In genomic region chr13:52070929-52071523, GRCh38 we compare ENCODE assay signal across 11 cellular contexts. TPM values are rescaled to one million over a fixed set of nuclear protein-coding genes. Genes with fewer than 3 reads are reported as not detected.
DNase-seq lines count a peak whose midpoint lies in the region; ATAC-seq and TF ChIP-seq lines count a peak whose summit lies in the region.
"Had no signal": no experiment of that assay in that cellular context is flagged by ENCODE, and none has a peak within 500 bp of the region (broad histone marks: within the 10 kb centered on the region; RNA-seq: fewer than 3 reads in every experiment).

No MANE protein-coding gene starts in this region.

- in situ Hi-C loops in GM13976 (cut with MboI; ENCODE audit: low sequenced_read_pairs, unreplicated experiment): no loop called here

- H3K9me3 Mint-ChIP-seq in GM23338: peaks cover 68% of the 10 kb centered on the region

- no peak overlapping the region for H3K4me2 ChIP-seq in GM23338

- no peak overlapping the region for H2AFZ ChIP-seq in GM23338

- H3K27me3 ChIP-seq in GM23338 (ENCODE audit: insufficient read depth): no peaks in the 10 kb centered on the region

- H3K4me1 Mint-ChIP-seq in GM23338: no peaks in the 10 kb centered on the region
- H3K4me1 Mint-ChIP-seq: naive B cell had no signal

- no peaks in the 10 kb centered on the region for H3F3A ChIP-seq in GM23338 (replicated peaks; ENCODE audit: low read depth)

- H3K27ac ChIP-seq in GM23338 (ENCODE audit: low read depth): no peak overlapping the region

- H3K4me3 ChIP-seq in fibroblast of pulmonary artery (replicated peaks; ENCODE audit: low read depth, low read length) (no peak overlapping the region), GM23338 (no peak overlapping the region)

- no peaks in the 10 kb centered on the region for H3K27me3 Mint-ChIP-seq in GM23338 (ENCODE audit: insufficient read depth, low read depth, poor library complexity)

- H3K4me3 Mint-ChIP-seq in GM23338: no peak overlapping the region
- H3K4me3 Mint-ChIP-seq: naive B cell; stimulated activated naive CD8-positive, alpha-beta T cell treated with anti-CD3 and anti-CD28 coated beads, Interleukin-15, Interleukin-2, amounts not matched to agents 100 ng/mL and 50 ng/mL, for 24 hours had no signal

- DNase-seq in AG09319 (ENCODE audit: extremely low read depth, low read depth): no peak
- peak; percentile 30 for DNase-seq in GM13976 (ENCODE audit: low spot score)
- peak; percentile 58 for DNase-seq in fibroblast of pulmonary artery (ENCODE audit: low read depth)
- DNase-seq in activated gamma-delta T cell (lab: John Stamatoyannopoulos, UW): no peak
- DNase-seq in GM23338 (ENCODE audit: low spot score): no peak
- DNase-seq: naive B cell, NCI-H1105 had no signal

- peak; percentile 69 for ATAC-seq in SK-N-SH treated with all-trans-retinoic acid at 6 μM for 48 hours
- no peak for ATAC-seq in GM23338
- ATAC-seq in HG03097 (IDR thresholded peaks at IDR 0.05; ENCODE audit: low FRiP score, unreplicated experiment): no peak
- ATAC-seq in HG03139 (IDR thresholded peaks at IDR 0.05; ENCODE audit: unreplicated experiment): no peak

- TF ChIP-seq CTCF in AG09319 (IDR thresholded peaks at IDR 0.05; ENCODE audit: low read depth, low read length) (peak; percentile 8; the same call in 1 of the 2 replicates), GM13976 (IDR thresholded peaks at IDR 0.05; ENCODE audit: borderline replicate concordance, control extremely low read depth, extremely low read depth, insufficient read depth, missing control alignments) (no peak), fibroblast of pulmonary artery (IDR thresholded peaks at IDR 0.05; ENCODE audit: low read length, missing control alignments) (peak; percentile 43), GM23338 (conservative IDR thresholded peaks at IDR 0.05; ENCODE audit: low read depth in 2 of 2) (peak in 1 of 2 experiments; percentile 17; a peak in 1 of 4 replicates)

- H3K36me3 Mint-ChIP-seq in GM23338 (ENCODE audit: low read depth): peaks cover 40% of the 10 kb centered on the region

- H3K36me3 ChIP-seq in GM23338 (ENCODE audit: insufficient read depth): 0 out of 2 replicates have a peak, but pooled peaks cover 4% of the 10 kb centered on the region

- no peaks in the 10 kb centered on the region for H4K20me1 ChIP-seq in GM23338 (replicated peaks; ENCODE audit: insufficient read depth)

- H3K9me2 ChIP-seq in GM23338 (ENCODE audit: insufficient read depth): no peaks in the 10 kb centered on the region

- H3K4me1 ChIP-seq in GM23338 (ENCODE audit: insufficient read depth): no peaks in the 10 kb centered on the region

- H3K27ac Mint-ChIP-seq in GM23338: no peak overlapping the region
- H3K27ac Mint-ChIP-seq: naive B cell; stimulated activated naive CD8-positive, alpha-beta T cell treated with anti-CD3 and anti-CD28 coated beads, Interleukin-15, Interleukin-2, amounts not matched to agents 100 ng/mL and 50 ng/mL, for 24 hours had no signal

- no peaks in the 10 kb centered on the region for H3K79me2 ChIP-seq in GM23338 (replicated peaks; ENCODE audit: insufficient read depth)

TF ChIP-seq in SK-N-SH treated with all-trans-retinoic acid at 6 μM for 48 hours, 23 proteins besides CTCF, POLR2A, EP300 and RAD21 (continues in another document):
- TF ChIP-seq CSRNP3 (CRISPR knock-in tag; IDR thresholded peaks at IDR 0.05) (no peak), RARB (CRISPR knock-in tag; IDR thresholded peaks at IDR 0.05) (no peak), ISL1 (CRISPR knock-in tag; IDR thresholded peaks at IDR 0.05) (no peak), ZNF8 (CRISPR knock-in tag; IDR thresholded peaks at IDR 0.05) (no peak), CSDC2 (CRISPR knock-in tag; IDR thresholded peaks at IDR 0.05) (no peak), TCF4 (CRISPR knock-in tag; IDR thresholded peaks at IDR 0.05; ENCODE audit: borderline replicate concordance) (no peak), ZFP30 (CRISPR knock-in tag; IDR thresholded peaks at IDR 0.05) (no peak), ESRRG (CRISPR knock-in tag; IDR thresholded peaks at IDR 0.05) (no peak), BACH2 (CRISPR knock-in tag; IDR thresholded peaks at IDR 0.05; ENCODE audit: borderline replicate concordance) (no peak), POU6F1 (CRISPR knock-in tag; IDR thresholded peaks at IDR 0.05; ENCODE audit: borderline replicate concordance, low read depth) (no peak), PPARA (CRISPR knock-in tag; IDR thresholded peaks at IDR 0.05; ENCODE audit: borderline replicate concordance) (no peak)

TF ChIP-seq in GM23338, 12 proteins besides CTCF, POLR2A, EP300 and RAD21:
- no peak for TF ChIP-seq ZNF114 (CRISPR knock-in tag; IDR thresholded peaks at IDR 0.05)
- TF ChIP-seq CREB1 (CRISPR knock-in tag; IDR thresholded peaks at IDR 0.05; ENCODE audit: low read depth): no peak
- no peak for TF ChIP-seq EZH2phosphoT487 (IDR thresholded peaks at IDR 0.05; ENCODE audit: unreplicated experiment)

RNA-seq across cellular contexts. Expression of gene UTP14C, which starts 46.5 kb away (rescaled TPM):
- total RNA-seq in GM23338 (2014; rRNA removed; shearing (Covaris generic)): 22.9 and 25.9 TPM in 2 replicates
- polyA plus RNA-seq in GM23338 (2016; fragmentation: Nextera tagmentation; extraction: Ambion mirVana): 9.1 and 11.4 TPM in 2 replicates

RNA-seq across cellular contexts. Expression of gene NEK5, which starts 57.8 kb away (rescaled TPM):
- total RNA-seq in GM23338 (2014; rRNA removed; shearing (Covaris generic)): 0.16 and 0.73 TPM in 2 replicates
- polyA plus RNA-seq in GM23338 (2016; fragmentation: Nextera tagmentation; extraction: Ambion mirVana): 0.64 and 1.3 TPM in 2 replicates

RNA-seq across cellular contexts. Expression of gene ALG11, which starts 58.8 kb away (rescaled TPM):
- 38.8 and 40.1 TPM in 2 replicates for total RNA-seq in GM23338 (2014; rRNA removed; shearing (Covaris generic))
- polyA plus RNA-seq in GM23338 (2016; fragmentation: Nextera tagmentation; extraction: Ambion mirVana): 31.4 and 36.9 TPM in 2 replicates

RNA-seq across cellular contexts. Expression of gene ATP7B, which starts 59.8 kb away (rescaled TPM):
- 7.7 and 12.8 TPM in 2 replicates for total RNA-seq in GM23338 (2014; rRNA removed; shearing (Covaris generic))
- polyA plus RNA-seq in GM23338 (2016; fragmentation: Nextera tagmentation; extraction: Ambion mirVana): 2.2 and 2.6 TPM in 2 replicates

Comparison
In these comparisons a context has a peak if more than half of its experiments do, and no peak if none do; other contexts are left out.
1. DNase-seq: peak in GM13976 (single experiment) and fibroblast of pulmonary artery (single experiment); none in AG09319 (single experiment), activated gamma-delta T cell (single experiment) and GM23338 (single experiment).